8 cellular contexts compared by ENCODE assay signal in genomic region chr17:44350733-44351226, GRCh38. TPM values are rescaled to one million over a fixed set of nuclear protein-coding genes. Genes with fewer than 3 reads are reported as not detected.
A peak's percentile ranks its signal among the peaks of the same experiment; 100 is the strongest.
DNase-seq lines count a peak whose midpoint lies in the region; ATAC-seq and TF ChIP-seq lines count a peak whose summit lies in the region.

No MANE protein-coding gene starts in this region.

- intact Hi-C loops in heart left ventricle (cut with DNase I) (no loop called here), sciatic nerve (cut with DNase I) (no loop called here)

- no peaks in the 10 kb centered on the region for H3K9me3 ChIP-seq in heart left ventricle

- H3K27ac Mint-ChIP-seq in activated naive CD4-positive, alpha-beta T cell treated with anti-CD3 and anti-CD28 coated beads, Interleukin-2, amount 50 U/mL, for 72 hours: no peak overlapping the region

- 64 to 88% (median 66%) methylated on average over 4 to 6 of the region's 6 CpGs for WGBS in heart left ventricle, 4 donors

- no peak overlapping the region for H3K27ac ChIP-seq in heart left ventricle

- peaks cover 0 to 48% (median 31%) of the 10 kb centered on the region in 9 donors for H3K36me3 ChIP-seq in heart left ventricle

- peak; percentile 91 for ATAC-seq in SK-N-SH treated with all-trans-retinoic acid at 6 μM for 48 hours
- peak; percentile 54 to 80 for ATAC-seq in activated naive CD4-positive, alpha-beta T cell treated with anti-CD3 and anti-CD28 coated beads, Interleukin-2, amount 50 U/mL, for 72 hours
- peak in 3 of 4 donors; percentile 56 to 68 (median 65) for ATAC-seq in heart left ventricle
- ATAC-seq in sciatic nerve: peak; percentile 48
- ATAC-seq in HG03469 (IDR thresholded peaks at IDR 0.05; ENCODE audit: unreplicated experiment): no peak

- TF ChIP-seq CTCF in heart left ventricle (IDR thresholded peaks at IDR 0.05): peak; percentile 51 to 87 (median 69)

- DNase-seq in CMK (ENCODE audit: low read depth) (peak; percentile 55), HT-29 (ENCODE audit: low spot score) (peak; percentile 70), heart left ventricle (peak; percentile 61 to 84 (median 63)), sciatic nerve (ENCODE audit: low spot score) (no peak), amniotic stem cell (lab: John Stamatoyannopoulos, UW) (no peak)
- DNase-seq in activated naive CD4-positive, alpha-beta T cell treated with anti-CD3 and anti-CD28 coated beads, Interleukin-2, amount 50 U/mL, for 72 hours (ENCODE audit: low spot score in 2 of 2): peak; percentile 69 to 83

- TF ChIP-seq POLR2A in heart left ventricle (IDR thresholded peaks at IDR 0.05): no peak

- no peaks in the 10 kb centered on the region for H3K36me3 Mint-ChIP-seq in activated naive CD4-positive, alpha-beta T cell treated with anti-CD3 and anti-CD28 coated beads, Interleukin-2, amount 50 U/mL, for 72 hours

- no peaks in the 10 kb centered on the region for H3K27me3 ChIP-seq in heart left ventricle

- no peaks in the 10 kb centered on the region for H3K9me3 Mint-ChIP-seq in activated naive CD4-positive, alpha-beta T cell treated with anti-CD3 and anti-CD28 coated beads, Interleukin-2, amount 50 U/mL, for 72 hours

- H3K4me3 ChIP-seq in heart left ventricle: no peak overlapping the region

- H3K4me1 ChIP-seq in heart left ventricle: peaks cover 0 to 37% (median 4%) of the 10 kb centered on the region in 12 donors

TF ChIP-seq in SK-N-SH treated with all-trans-retinoic acid at 6 μM for 48 hours, 23 proteins besides CTCF, POLR2A, EP300 and RAD21:
- TF ChIP-seq ZFP30 (CRISPR knock-in tag; IDR thresholded peaks at IDR 0.05) (no peak), ZNF565 (CRISPR knock-in tag; conservative IDR thresholded peaks at IDR 0.05; ENCODE audit: low read depth) (no peak), TCF4 (CRISPR knock-in tag; IDR thresholded peaks at IDR 0.05; ENCODE audit: borderline replicate concordance) (no peak), ARNTL (CRISPR knock-in tag; IDR thresholded peaks at IDR 0.05; ENCODE audit: borderline replicate concordance, low read depth) (no peak), SNAI2 (CRISPR knock-in tag; IDR thresholded peaks at IDR 0.05) (no peak), CREB5 (CRISPR knock-in tag; IDR thresholded peaks at IDR 0.05; ENCODE audit: low read depth) (no peak), ZNF8 (CRISPR knock-in tag; IDR thresholded peaks at IDR 0.05) (no peak), PPARA (CRISPR knock-in tag; IDR thresholded peaks at IDR 0.05; ENCODE audit: borderline replicate concordance) (no peak), ZC3H10 (CRISPR knock-in tag; IDR thresholded peaks at IDR 0.05) (no peak), TOX (CRISPR knock-in tag; IDR thresholded peaks at IDR 0.05; ENCODE audit: borderline replicate concordance) (no peak), CSRNP3 (CRISPR knock-in tag; IDR thresholded peaks at IDR 0.05) (no peak), OSR1 (CRISPR knock-in tag; IDR thresholded peaks at IDR 0.05) (no peak), GLIS3 (CRISPR knock-in tag; IDR thresholded peaks at IDR 0.05) (no peak), ISL1 (CRISPR knock-in tag; IDR thresholded peaks at IDR 0.05) (no peak), POU6F1 (CRISPR knock-in tag; IDR thresholded peaks at IDR 0.05; ENCODE audit: borderline replicate concordance, low read depth) (no peak), CSDC2 (CRISPR knock-in tag; IDR thresholded peaks at IDR 0.05) (no peak)

RNA-seq across cellular contexts. Expression of gene GRN, which starts 5.7 kb away (rescaled TPM):
- 637 and 715 TPM in 2 replicates for total RNA-seq in HT-29 (2014; rRNA removed; shearing (Covaris generic))
- 10 to 100 TPM; 65.0 to 73.0 TPM for total RNA-seq in activated naive CD4-positive, alpha-beta T cell treated with anti-CD3 and anti-CD28 coated beads, Interleukin-2, amount 50 U/mL, for 72 hours
- total RNA-seq in heart left ventricle: 100 to 1,000 TPM in 8 of 9 donors, 10 to 100 TPM in 1; 94.8 to 451 (median 196) TPM
- 100 to 1,000 TPM in 1 of 2 donors, 10 to 100 TPM in 1; 44.6 to 105 TPM for polyA plus RNA-seq in heart left ventricle
- total RNA-seq in sciatic nerve: 169 TPM

RNA-seq across cellular contexts. Expression of gene FAM171A2, which starts 12.9 kb away (rescaled TPM):
- 2.1 and 3.0 TPM in 2 replicates for total RNA-seq in HT-29 (2014; rRNA removed; shearing (Covaris generic))
- under 1 TPM; 0.35 to 0.43 TPM for total RNA-seq in activated naive CD4-positive, alpha-beta T cell treated with anti-CD3 and anti-CD28 coated beads, Interleukin-2, amount 50 U/mL, for 72 hours
- 1 to 10 TPM in 3 of 9 donors, under 1 TPM in 6; 0.40 to 2.1 (median 0.87) TPM for total RNA-seq in heart left ventricle
- under 1 TPM; 0.42 to 0.51 TPM for polyA plus RNA-seq in heart left ventricle
- total RNA-seq in sciatic nerve: 3.7 TPM

RNA-seq across cellular contexts. Expression of gene SLC25A39, which starts 26.2 kb away (rescaled TPM):
- 387 and 399 TPM in 2 replicates for total RNA-seq in HT-29 (2014; rRNA removed; shearing (Covaris generic))
- 100 to 1,000 TPM in 1 of 2 donors, 10 to 100 TPM in 1; 92.4 to 131 TPM for total RNA-seq in activated naive CD4-positive, alpha-beta T cell treated with anti-CD3 and anti-CD28 coated beads, Interleukin-2, amount 50 U/mL, for 72 hours
- total RNA-seq in heart left ventricle (10 to 100 TPM; 37.2 to 78.5 (median 49.7) TPM), sciatic nerve (91.6 TPM)
- 10 to 100 TPM; 60.2 to 96.0 TPM for polyA plus RNA-seq in heart left ventricle

RNA-seq across cellular contexts. Expression of gene ITGA2B, which starts 38.7 kb away (rescaled TPM):
- total RNA-seq in HT-29 (2014; rRNA removed; shearing (Covaris generic)): 0.05 TPM in 1 of 2 replicates, not detected in the other
- 1 to 10 TPM; 2.6 to 3.2 TPM for total RNA-seq in activated naive CD4-positive, alpha-beta T cell treated with anti-CD3 and anti-CD28 coated beads, Interleukin-2, amount 50 U/mL, for 72 hours
- total RNA-seq in heart left ventricle: 1 to 10 TPM in 2 of 9 donors, under 1 TPM in 7; 0.16 to 1.8 (median 0.37) TPM
- polyA plus RNA-seq in heart left ventricle: under 1 TPM; 0.22 to 0.34 TPM
- 6.2 TPM for total RNA-seq in sciatic nerve

RNA-seq across cellular contexts. Expression of gene RUNDC3A, which starts 42.4 kb away (rescaled TPM):
- total RNA-seq in HT-29 (2014; rRNA removed; shearing (Covaris generic)): 0.16 and 0.36 TPM in 2 replicates
- total RNA-seq in activated naive CD4-positive, alpha-beta T cell treated with anti-CD3 and anti-CD28 coated beads, Interleukin-2, amount 50 U/mL, for 72 hours: 1 to 10 TPM; 1.0 to 1.9 TPM
- total RNA-seq in heart left ventricle: 1 to 10 TPM in 2 of 9 donors, under 1 TPM in 6, not detected in 1; 0.27 to 1.3 (median 0.57) TPM
- polyA plus RNA-seq in heart left ventricle: under 1 TPM; 0.19 to 0.57 TPM
- total RNA-seq in sciatic nerve: 2.9 TPM

Comparison
In these comparisons a context has a peak if more than half of its experiments do, and no peak if none do; other contexts are left out.
1. DNase-seq: peak in CMK (single experiment), HT-29 (single experiment), activated naive CD4-positive, alpha-beta T cell treated with anti-CD3 and anti-CD28 coated beads, Interleukin-2, amount 50 U/mL, for 72 hours (2 of 2) and heart left ventricle (5 of 5); none in sciatic nerve (single experiment) and amniotic stem cell (single experiment).